ENCODE assay signal across 8 cellular contexts in the genomic region with DNA sequence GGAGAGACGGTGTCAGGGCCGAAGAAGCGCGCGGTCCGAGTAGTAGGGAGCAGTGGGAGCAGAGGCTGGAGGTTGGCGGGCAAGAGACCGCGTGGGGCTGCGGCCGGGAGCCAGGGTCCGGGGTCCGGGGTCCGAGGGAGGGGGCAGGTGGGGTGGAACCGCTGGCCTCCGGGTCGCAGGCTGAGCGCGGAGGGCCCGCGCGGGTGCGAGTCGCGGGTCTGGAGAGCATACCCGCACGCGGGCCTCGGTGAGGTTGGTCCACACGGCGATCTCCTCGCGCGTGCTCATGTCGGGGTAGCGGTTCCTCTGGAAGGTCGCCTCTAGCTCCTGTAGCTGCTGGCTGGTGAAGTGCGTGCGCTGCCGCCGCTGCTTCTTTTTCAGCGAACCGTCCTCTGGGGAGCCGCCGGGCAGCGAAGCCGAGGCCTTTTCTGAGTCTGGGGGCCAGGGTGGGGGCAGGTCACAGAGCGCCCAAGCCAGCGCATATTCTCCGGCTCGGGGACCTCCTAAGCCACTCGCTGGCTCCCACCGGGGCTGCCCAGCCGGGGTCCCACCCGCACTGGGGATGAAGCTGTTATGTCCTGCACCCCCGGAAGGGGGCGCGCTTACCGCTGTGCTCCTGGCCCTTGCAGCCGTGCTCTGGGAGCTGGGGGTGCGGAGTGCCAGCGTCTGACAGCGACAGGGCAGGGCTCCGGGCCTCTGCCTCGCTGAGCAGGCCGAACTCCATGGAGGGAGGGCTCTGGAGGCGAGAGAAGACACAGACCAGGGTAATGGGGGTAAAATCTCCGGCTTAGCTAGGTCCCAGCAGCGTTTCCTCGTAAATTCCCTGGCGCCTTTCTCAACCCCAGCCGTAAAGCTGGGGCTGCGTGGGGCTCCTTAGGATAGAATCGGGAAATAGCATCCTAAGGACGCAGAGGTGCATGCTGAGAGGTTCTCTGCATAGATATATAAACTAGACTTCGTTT. TPM values are rescaled to one million over a fixed set of nuclear protein-coding genes. Genes with fewer than 3 reads are reported as not detected.
DNase-seq lines count a peak whose midpoint lies in the region; ATAC-seq and TF ChIP-seq lines count a peak whose summit lies in the region.

No MANE protein-coding gene starts in this region.

- H3K27ac ChIP-seq in breast epithelium: no peak overlapping the region

- H3K4me1 ChIP-seq in breast epithelium: peaks cover 8 to 10% of the 10 kb centered on the region in 2 donors

- peaks cover 3 to 30% of the 10 kb centered on the region in 2 donors for H3K27me3 ChIP-seq in breast epithelium

- peak; percentile 32 to 53 (median 46) for TF ChIP-seq CTCF in breast epithelium (IDR thresholded peaks at IDR 0.05)

- TF ChIP-seq EP300 in Ishikawa (IDR thresholded peaks at IDR 0.05; ENCODE audit: borderline replicate concordance): no peak

- no peaks in the 10 kb centered on the region for H3K9me3 ChIP-seq in breast epithelium

- peak; percentile 53 for DNase-seq in COLO668 (lab: John Stamatoyannopoulos, UW; ENCODE audit: unreplicated experiment)
- DNase-seq in UCSD-AML1 (lab: John Stamatoyannopoulos, UW; ENCODE audit: unreplicated experiment): peak; percentile 76
- DNase-seq in breast epithelium (ENCODE audit: low spot score in 2 of 2): no peak
- DNase-seq in left lobe of liver (ENCODE audit: low spot score): peak; percentile 69
- DNase-seq in stimulated activated CD8-positive, alpha-beta memory T cell treated with anti-CD3 and anti-CD28 coated beads, Interleukin-2, amount 100 ng/mL, for 1 hour (ENCODE audit: low read depth in 2 of 2): peak; percentile 24 to 42
- no peak for DNase-seq in mesenteric fat pad (ENCODE audit: low spot score)

- H3K36me3 ChIP-seq in breast epithelium: no peaks in the 10 kb centered on the region

- TF ChIP-seq RAD21 in Ishikawa (IDR thresholded peaks at IDR 0.05; ENCODE audit: low read depth): peak; percentile 76

- ATAC-seq in left lobe of liver (peak; percentile 87), GM19023 (IDR thresholded peaks at IDR 0.05; ENCODE audit: unreplicated experiment) (no peak)

- no peak for TF ChIP-seq POLR2A in breast epithelium (IDR thresholded peaks at IDR 0.05)

- H3K4me3 ChIP-seq in breast epithelium: peak overlapping the region; percentile 38 to 77 (median 53)

- intact Hi-C loops in breast epithelium (cut with DNase I; ENCODE audit: low total_unique reads): no loop called here

TF ChIP-seq in Ishikawa, 13 proteins besides CTCF, POLR2A, EP300 and RAD21:
- TF ChIP-seq FOXM1 (IDR thresholded peaks at IDR 0.05; ENCODE audit: borderline replicate concordance, low read depth): peak; percentile 14; the same call in 1 of the 2 replicates
- no peak for TF ChIP-seq CEBPB (IDR thresholded peaks at IDR 0.05)
- peak; percentile 35 for TF ChIP-seq ZBTB7A (IDR thresholded peaks at IDR 0.05; ENCODE audit: low read depth)
- TF ChIP-seq, protein P1, sequence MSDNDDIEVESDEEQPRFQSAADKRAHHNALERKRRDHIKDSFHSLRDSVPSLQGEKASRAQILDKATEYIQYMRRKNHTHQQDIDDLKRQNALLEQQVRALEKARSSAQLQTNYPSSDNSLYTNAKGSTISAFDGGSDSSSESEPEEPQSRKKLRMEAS (IDR thresholded peaks at IDR 0.05): peak; percentile 20; the same call in 1 of the 2 replicates

RNA-seq across cellular contexts. Expression of a gene that starts 5.5 kb away (rescaled TPM):
- total RNA-seq in breast epithelium: 1 to 10 TPM in 1 of 3 donors, under 1 TPM in 2; 0.66 to 2.2 (median 0.88) TPM
- total RNA-seq in left lobe of liver: not detected
- 7.2 TPM for total RNA-seq in mesenteric fat pad

RNA-seq across cellular contexts. Expression of a gene that starts 9.7 kb away (rescaled TPM):
- not detected for total RNA-seq in breast epithelium
- not detected for total RNA-seq in left lobe of liver
- not detected for total RNA-seq in mesenteric fat pad

RNA-seq across cellular contexts. Expression of a gene that starts 13.7 kb away (rescaled TPM):
- 10 to 100 TPM; 25.8 to 32.1 (median 25.9) TPM for total RNA-seq in breast epithelium
- total RNA-seq in left lobe of liver: 22.8 TPM
- 34.9 TPM for total RNA-seq in mesenteric fat pad

Comparison
In these comparisons a context has a peak if more than half of its experiments do, and no peak if none do; other contexts are left out.
1. DNase-seq: peak in COLO668 (single experiment), UCSD-AML1 (single experiment), left lobe of liver (single experiment) and stimulated activated CD8-positive, alpha-beta memory T cell treated with anti-CD3 and anti-CD28 coated beads, Interleukin-2, amount 100 ng/mL, for 1 hour (2 of 2); none in breast epithelium (0 of 2) and mesenteric fat pad (single experiment).